13 cellular contexts compared by ENCODE assay signal in genomic region chr6:37092851-37093727, GRCh38.
A peak's percentile ranks its signal among the peaks of the same experiment; 100 is the strongest.
DNase-seq lines count a peak whose midpoint lies in the region; ATAC-seq and TF ChIP-seq lines count a peak whose summit lies in the region.
"Had no signal": no experiment of that assay in that cellular context is flagged by ENCODE, and none has a peak within 500 bp of the region (broad histone marks: within the 10 kb centered on the region; RNA-seq: fewer than 3 reads in every experiment).

No MANE protein-coding gene starts in this region.

- no peak overlapping the region for H3K4me3 ChIP-seq in IMR-90 (ENCODE audit: insufficient read depth, low read depth, low read length)
- H3K4me3 ChIP-seq in SK-N-SH (ENCODE audit: low read depth in 2 of 2, low read length in 1 of 2) = no peak overlapping the region
- H3K4me3 ChIP-seq: HAP-1 had no signal

- no peak for DNase-seq in IMR-90
- DNase-seq in T-helper 17 cell = no peak
- DNase-seq in left cardiac atrium = no peak
- peak; percentile 65 for DNase-seq in renal cortical epithelial cell (ENCODE audit: low read depth)
- DNase-seq in SK-N-SH = no peak
- DNase-seq in NCI-H510A treated with DMSO at 0.1 percent for 48 hours (lab: John Stamatoyannopoulos, UW) = no peak
- DNase-seq in stimulated activated naive CD8-positive, alpha-beta T cell treated with anti-CD3 and anti-CD28 coated beads, Interleukin-15, Interleukin-2, amounts not matched to agents 100 U/mL and 50 U/mL, for 24 hours = no peak
- DNase-seq: CD4-positive, CD25-positive, alpha-beta regulatory T cell; NCI-H1092 treated with DMSO at 0.1 percent for 48 hours; NCI-H446 treated with DMSO at 0.1 percent for 48 hours; T1000 had no signal

- H3K4me3 Mint-ChIP-seq in T-helper 17 cell = no peak overlapping the region
- H3K4me3 Mint-ChIP-seq: activated naive CD4-positive, alpha-beta T cell treated with anti-CD3 and anti-CD28 coated beads, Interleukin-2, amount 50 U/mL, for 24 hours; CD4-positive, CD25-positive, alpha-beta regulatory T cell had no signal

- H3K4me2 ChIP-seq in IMR-90 (ENCODE audit: low read depth, low read length) = no peak overlapping the region
- no peak overlapping the region for H3K4me2 ChIP-seq in SK-N-SH

- no TSS peak for BruUV-seq in IMR-90 (replicated peaks; lab: Mats Ljungman, UMichigan)

- H3K56ac ChIP-seq in IMR-90 (ENCODE audit: extremely low read depth, insufficient read depth, low read length) = no peak overlapping the region

- H2AK9ac ChIP-seq in IMR-90 (replicated peaks; ENCODE audit: low read depth, low read length, poor library complexity) = peak overlapping the region; percentile 33

- no peaks in the 10 kb centered on the region for H3K36me3 Mint-ChIP-seq in T-helper 17 cell (ENCODE audit: low read depth)
- H3K36me3 Mint-ChIP-seq: activated naive CD4-positive, alpha-beta T cell treated with anti-CD3 and anti-CD28 coated beads, Interleukin-2, amount 50 U/mL, for 24 hours; CD4-positive, CD25-positive, alpha-beta regulatory T cell had no signal

- no peak overlapping the region for H3K9ac ChIP-seq in IMR-90 (ENCODE audit: low read depth, low read length)
- no peak overlapping the region for H3K9ac ChIP-seq in SK-N-SH

- H2BK20ac ChIP-seq in IMR-90 (ENCODE audit: low read depth, low read length) = no peak overlapping the region

- ATAC-seq in IMR-90 (ENCODE audit: low read depth) (no peak), T-helper 17 cell (no peak), left cardiac atrium (peak; percentile 42 to 69)
- ATAC-seq in stimulated activated naive CD8-positive, alpha-beta T cell treated with anti-CD3 and anti-CD28 coated beads, Interleukin-15, Interleukin-2, amounts not matched to agents 100 U/mL and 50 U/mL, for 24 hours = no peak

- H3K36me3 ChIP-seq in IMR-90 (ENCODE audit: control insufficient read depth, insufficient read depth, low read length) (no peaks in the 10 kb centered on the region), SK-N-SH (replicated peaks in 1 of 2; ENCODE audit: control insufficient read depth in 1 of 2, insufficient read depth in 2 of 2, low read length in 1 of 2) (no peaks in the 10 kb centered on the region)
- H3K36me3 ChIP-seq: HAP-1 had no signal

- peak overlapping the region; percentile 29 for H3K27ac Mint-ChIP-seq in T-helper 17 cell

- H2AFZ ChIP-seq in IMR-90 (replicated peaks; ENCODE audit: low read length, poor library complexity) = no peak overlapping the region
- H2AFZ ChIP-seq in SK-N-SH (ENCODE audit: low read depth) = no peak overlapping the region

- no peaks in the 10 kb centered on the region for H3K27me3 ChIP-seq in IMR-90 (ENCODE audit: control insufficient read depth, insufficient read depth, low read length)
- no peaks in the 10 kb centered on the region for H3K27me3 ChIP-seq in SK-N-SH (ENCODE audit: insufficient read depth)

- no peaks in the 10 kb centered on the region for H3K27me3 Mint-ChIP-seq in T-helper 17 cell
- H3K27me3 Mint-ChIP-seq: activated naive CD4-positive, alpha-beta T cell treated with anti-CD3 and anti-CD28 coated beads, Interleukin-2, amount 50 U/mL, for 24 hours; CD4-positive, CD25-positive, alpha-beta regulatory T cell had no signal

- H4K5ac ChIP-seq in IMR-90 (ENCODE audit: low read depth, low read length) = no peak overlapping the region

- H3K4me1 ChIP-seq in IMR-90 (ENCODE audit: control insufficient read depth, insufficient read depth, low read length) = peaks cover 4% of the 10 kb centered on the region; the same call in 1 of the 2 replicates
- peaks cover 0 to 7% of the 10 kb centered on the region in 2 experiments; a peak in 1 of 4 replicates for H3K4me1 ChIP-seq in SK-N-SH (ENCODE audit: control insufficient read depth in 1 of 2, insufficient read depth in 2 of 2, low read depth in 1 of 2, low read length in 1 of 2)
- H3K4me1 ChIP-seq: HAP-1 had no signal

- 0 out of 2 replicates have a peak overlapping the region, but pooled peaks have one; percentile 2 for H3K4ac ChIP-seq in IMR-90 (ENCODE audit: low read depth, low read length)

- no peak for TF ChIP-seq POLR2A in IMR-90 (IDR thresholded peaks at IDR 0.05; ENCODE audit: low read depth, low read length)

- H4K20me1 ChIP-seq in IMR-90 (ENCODE audit: insufficient read depth, low read length) (no peaks in the 10 kb centered on the region), SK-N-SH (ENCODE audit: insufficient read depth) (no peaks in the 10 kb centered on the region)

- H3K4me1 Mint-ChIP-seq in T-helper 17 cell = peaks cover 16% of the 10 kb centered on the region

- no peaks in the 10 kb centered on the region for H3K79me2 ChIP-seq in SK-N-SH (ENCODE audit: insufficient read depth)

- no peaks in the 10 kb centered on the region for H3K9me2 ChIP-seq in SK-N-SH

- no peak overlapping the region for H3K27ac ChIP-seq in IMR-90 (ENCODE audit: insufficient read depth, low read length)
- no peak overlapping the region for H3K27ac ChIP-seq in SK-N-SH (ENCODE audit: low read depth in 2 of 2, low read length in 1 of 2)

- intact Hi-C loops in IMR-90 (cut with micrococcal nuclease) (no loop called here), left cardiac atrium (cut with DNase I) (no loop called here)

- no peak overlapping the region for H2BK120ac ChIP-seq in IMR-90 (ENCODE audit: low read depth, low read length)

- no peak overlapping the region for H2AK5ac ChIP-seq in IMR-90 (ENCODE audit: low read depth, low read length)

- 60% methylated on average over 1 of the region's 16 CpGs; no CpG with 5 or more reads in 1 of the 2 experiments for WGBS in IMR-90 (ENCODE audit: extremely low coverage in 2 of 2, insufficient read length in 1 of 2), 2 experiments
- 91% methylated on average over 14 of the region's 16 CpGs for WGBS in SK-N-SH (ENCODE audit: low lambda C conversion rate)

- H2BK15ac ChIP-seq in IMR-90 (ENCODE audit: low read depth, low read length) = no peak overlapping the region

- in situ Hi-C loops in IMR-90 (cut with MboI; ENCODE audit: low sequenced_read_pairs) = no loop called here

- no peak overlapping the region for H4K8ac ChIP-seq in IMR-90 (ENCODE audit: low read depth in 2 of 2, low read length in 2 of 2)

- H3K18ac ChIP-seq in IMR-90 (ENCODE audit: low read depth, low read length) = no peak overlapping the region

- no peak overlapping the region for H3K23ac ChIP-seq in IMR-90 (ENCODE audit: low read depth, low read length)

- H3K79me1 ChIP-seq in IMR-90 (ENCODE audit: low read depth in 1 of 2, low read length in 2 of 2) = no peaks in the 10 kb centered on the region

- H3K9me3 ChIP-seq in IMR-90 (ENCODE audit: control insufficient read depth, insufficient read depth, low read length) = no peaks in the 10 kb centered on the region
- no peaks in the 10 kb centered on the region for H3K9me3 ChIP-seq in T-helper 17 cell (ENCODE audit: control insufficient read depth, low read length, poor library complexity, severe bottlenecking)
- no peaks in the 10 kb centered on the region for H3K9me3 ChIP-seq in SK-N-SH
- H3K9me3 ChIP-seq: HAP-1 had no signal

- no peaks in the 10 kb centered on the region for H3F3A ChIP-seq in SK-N-SH (replicated peaks; ENCODE audit: insufficient read depth)

- POLR2A ChIA-PET in IMR-90 (lab: Charles Lee; ENCODE audit: unreplicated experiment) = no interaction called here
- POLR2A ChIA-PET in SK-N-SH (lab: Yijun Ruan, JAX) = no interaction called here

- no peak overlapping the region; the same call in 1 of the 2 replicates for H4K91ac ChIP-seq in IMR-90 (ENCODE audit: insufficient read depth, low read depth, low read length)

- H2BK5ac ChIP-seq in IMR-90 (ENCODE audit: low read depth, low read length, poor library complexity, severe bottlenecking) = no peak overlapping the region

- TF ChIP-seq CTCF in IMR-90 (conservative IDR thresholded peaks at IDR 0.05; ENCODE audit: low read depth, low read length) (no peak), SK-N-SH (IDR thresholded peaks at IDR 0.05) (no peak)

- peaks cover 7% of the 10 kb centered on the region; the same call in 1 of the 2 replicates for H3K9me1 ChIP-seq in IMR-90 (ENCODE audit: insufficient read depth, low read length)

- TF ChIP-seq EP300 in SK-N-SH (IDR thresholded peaks at IDR 0.05; ENCODE audit: borderline replicate concordance in 1 of 2, low read depth in 1 of 2, low read length in 1 of 2) = no peak

- CTCF ChIA-PET in IMR-90 (lab: Yijun Ruan, JAX) = no interaction called here
- CTCF ChIA-PET in SK-N-SH (lab: Yijun Ruan, JAX) = interaction anchor here (1.3 to 1.4 kb wide), 2 partner anchors 42 to 118 kb away, joined by 3 to 5 read pairs; no protein-coding TSS in a partner anchor

- dilution Hi-C loops in IMR-90 (cut with HindIII; ENCODE audit: low sequenced_read_pairs, unreplicated experiment) = no loop called here

- TF ChIP-seq RAD21 in IMR-90 (IDR thresholded peaks at IDR 0.05; ENCODE audit: low read length) = no peak
- TF ChIP-seq RAD21 in SK-N-SH (IDR thresholded peaks at IDR 0.05; ENCODE audit: low read length) = no peak

- H3K14ac ChIP-seq in IMR-90 (replicated peaks; ENCODE audit: low read depth, low read length) = no peak overlapping the region

TF ChIP-seq in IMR-90, 13 proteins besides CTCF, POLR2A, EP300 and RAD21 (continues in another document):
- TF ChIP-seq FOS (IDR thresholded peaks at IDR 0.05; ENCODE audit: low read depth, low read length) (no peak), CHD1 (IDR thresholded peaks at IDR 0.05; ENCODE audit: low read depth, low read length) (no peak), USF2 (IDR thresholded peaks at IDR 0.05; ENCODE audit: low read depth, low read length) (no peak), MAFK (IDR thresholded peaks at IDR 0.05; ENCODE audit: low read depth, low read length) (no peak), RCOR1 (IDR thresholded peaks at IDR 0.05; ENCODE audit: insufficient replicate concordance, low read length) (no peak)

TF ChIP-seq in SK-N-SH, 30 proteins besides CTCF, POLR2A, EP300 and RAD21 (continues in another document):
- TF ChIP-seq GATA2 (CRISPR knock-in tag; IDR thresholded peaks at IDR 0.05) (no peak), USF2 (IDR thresholded peaks at IDR 0.05; ENCODE audit: borderline replicate concordance, low read depth, low read length) (no peak), JUND (IDR thresholded peaks at IDR 0.05) (no peak), CHD2 (IDR thresholded peaks at IDR 0.05; ENCODE audit: low read length, partially characterized antibody) (no peak), NRF1 (IDR thresholded peaks at IDR 0.05; ENCODE audit: low read depth, low read length) (no peak), FOXM1 (IDR thresholded peaks at IDR 0.05; ENCODE audit: low read depth) (no peak), TEAD4 (IDR thresholded peaks at IDR 0.05; ENCODE audit: borderline replicate concordance, insufficient read depth) (no peak), NFIC (IDR thresholded peaks at IDR 0.05; ENCODE audit: borderline replicate concordance) (no peak), RCOR1 (IDR thresholded peaks at IDR 0.05; ENCODE audit: low read length) (no peak), MEF2A (IDR thresholded peaks at IDR 0.05; ENCODE audit: borderline replicate concordance, low read depth) (no peak), FOXJ3 (CRISPR knock-in tag; IDR thresholded peaks at IDR 0.05) (no peak)

Comparison
In these comparisons a context has a peak if more than half of its experiments do, and no peak if none do; other contexts are left out.
1. ATAC-seq: peak in left cardiac atrium (2 of 2); none in IMR-90 (single experiment), T-helper 17 cell (single experiment) and stimulated activated naive CD8-positive, alpha-beta T cell treated with anti-CD3 and anti-CD28 coated beads, Interleukin-15, Interleukin-2, amounts not matched to agents 100 U/mL and 50 U/mL, for 24 hours (single experiment).